In the genomic region with DNA sequence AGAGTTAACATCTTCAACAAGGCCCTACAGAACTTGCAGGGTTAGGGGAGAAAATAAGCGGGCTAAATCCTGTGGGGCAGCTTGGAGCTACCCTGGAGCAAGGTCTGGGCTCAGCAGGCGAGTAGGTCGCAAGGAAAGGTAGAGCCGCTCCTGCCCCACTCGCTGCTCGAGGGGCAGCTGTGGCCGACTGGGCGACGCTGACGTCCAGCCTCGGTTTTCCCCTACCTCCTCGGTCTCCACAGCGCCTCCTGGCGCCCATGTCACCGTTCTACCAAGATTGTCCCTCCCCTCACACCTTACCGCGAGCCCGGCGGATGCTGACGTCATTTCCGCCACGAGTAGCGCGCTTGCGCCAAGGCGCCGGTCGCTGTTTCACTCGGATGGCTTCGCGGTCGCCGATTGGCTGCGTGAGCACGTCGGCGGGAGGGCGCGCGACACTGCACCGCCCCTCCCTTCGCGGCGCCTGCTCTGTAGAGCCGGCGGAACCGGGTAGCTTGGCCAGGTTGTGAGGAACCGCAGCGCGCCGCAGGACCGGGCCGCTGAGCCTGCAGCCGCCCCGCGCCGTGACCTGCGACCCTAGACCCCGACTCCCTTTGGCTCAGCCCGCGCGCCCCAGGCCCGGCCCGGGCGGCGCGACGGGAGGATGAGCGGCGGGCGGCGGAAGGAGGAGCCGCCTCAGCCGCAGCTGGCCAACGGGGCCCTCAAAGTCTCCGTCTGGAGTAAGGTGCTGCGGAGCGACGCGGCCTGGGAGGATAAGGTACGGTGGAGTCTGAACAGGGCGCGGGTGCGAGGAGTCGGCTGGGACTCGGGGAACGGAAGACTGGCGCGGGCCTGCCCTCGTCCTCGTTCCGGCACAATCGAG, we compare ENCODE assay signal across 8 cellular contexts. TPM values are rescaled to one million over a fixed set of nuclear protein-coding genes. Genes with fewer than 3 reads are reported as not detected.
DNase-seq lines count a peak whose midpoint lies in the region; ATAC-seq and TF ChIP-seq lines count a peak whose summit lies in the region.

Gene RAB5IF, plus strand, starts transcription at position 471 of the 862 bp plus-strand sequence. Its CDS starts 173 bp downstream, at position 644.

- DNase-seq in GM13976 (ENCODE audit: low spot score), result peak; percentile 95
- peak; percentile 94 for DNase-seq in NCI-H1694 (lab: John Stamatoyannopoulos, UW)
- peak; percentile 97 to 99 (median 98) for DNase-seq in T-helper 17 cell
- peak; percentile 99 for DNase-seq in right atrium auricular region (ENCODE audit: low spot score)
- DNase-seq in pulmonary artery endothelial cell (ENCODE audit: low read depth, low spot score), result peak; percentile 94
- DNase-seq in vagina (ENCODE audit: extremely low spot score in 2 of 2), result peak; percentile 99

- peak in 1 of 2 donors; percentile 55 for TF ChIP-seq POLR2A in vagina (IDR thresholded peaks at IDR 0.05)

- peaks cover 0 to 25% of the 10 kb centered on the region in 2 donors for H3K4me1 ChIP-seq in right atrium auricular region
- H3K4me1 ChIP-seq in vagina, result peaks cover 22% of the 10 kb centered on the region

- ATAC-seq in HG02884 (IDR thresholded peaks at IDR 0.05; ENCODE audit: unreplicated experiment) (peak; percentile 84), T-helper 17 cell (peak; percentile 91)

- peak within 1 kb of the TSS; percentile 97 for H3K27ac Mint-ChIP-seq in T-helper 17 cell

- H3K36me3 ChIP-seq in right atrium auricular region (peaks cover 26% of the 10 kb centered on the region), vagina (peaks cover 0 to 20% of the 10 kb centered on the region in 2 donors)

- H3K4me1 Mint-ChIP-seq in T-helper 17 cell, result peaks cover 26% of the 10 kb centered on the region

- no peaks in the 10 kb centered on the region for H3K36me3 Mint-ChIP-seq in T-helper 17 cell (ENCODE audit: low read depth)

- H3K27ac ChIP-seq in angular gyrus (ENCODE audit: low read depth, low read length) (peak within 1 kb of the TSS; percentile 82), right atrium auricular region (peak within 1 kb of the TSS; percentile 86 to 91), vagina (peak within 1 kb of the TSS; percentile 76)

- H3K4me3 Mint-ChIP-seq in T-helper 17 cell, result peak within 1 kb of the TSS; percentile 98

- H3K27me3 Mint-ChIP-seq in T-helper 17 cell, result no peaks in the 10 kb centered on the region

- intact Hi-C loops in vagina (cut with DNase I), result no loop called here

- H3K9me3 ChIP-seq in T-helper 17 cell (ENCODE audit: control insufficient read depth, low read length, poor library complexity, severe bottlenecking) (no peaks in the 10 kb centered on the region), right atrium auricular region (no peaks in the 10 kb centered on the region), vagina (no peaks in the 10 kb centered on the region)

- in situ Hi-C loops in GM13976 (cut with MboI; ENCODE audit: low sequenced_read_pairs, unreplicated experiment), result no loop called here

- TF ChIP-seq CTCF in GM13976 (IDR thresholded peaks at IDR 0.05; ENCODE audit: borderline replicate concordance, control extremely low read depth, extremely low read depth, insufficient read depth, missing control alignments) (peak; percentile 98), right atrium auricular region (IDR thresholded peaks at IDR 0.05) (peak; percentile 80 to 90), vagina (IDR thresholded peaks at IDR 0.05) (peak; percentile 90 to 95 (median 92))

- H3K4me3 ChIP-seq in right atrium auricular region (peak within 1 kb of the TSS; percentile 85 to 89), vagina (peak within 1 kb of the TSS; percentile 74 to 94)

- no peaks in the 10 kb centered on the region for H3K27me3 ChIP-seq in right atrium auricular region
- no peaks in the 10 kb centered on the region for H3K27me3 ChIP-seq in vagina

RNA-seq across cellular contexts. Expression of gene RAB5IF, which starts in this region (rescaled TPM):
- total RNA-seq in T-helper 17 cell (10 to 100 TPM; 66.3 to 71.0 TPM), right atrium auricular region (10 to 100 TPM; 70.9 to 83.0 TPM), pulmonary artery endothelial cell (88.5 and 137 TPM in 2 replicates), vagina (64.3 TPM)

Comparison
In these comparisons a context has a peak if more than half of its experiments do, and no peak if none do; other contexts are left out.
1. Peak in every context shown above with its lines: DNase-seq, ATAC-seq, H3K4me3 ChIP-seq and H3K27ac ChIP-seq.